8 cellular contexts compared by ENCODE assay signal in genomic region chr15:25862469-25863066, GRCh38. TPM values are rescaled to one million over a fixed set of nuclear protein-coding genes. Genes with fewer than 3 reads are reported as not detected.
DNase-seq lines count a peak whose midpoint lies in the region; ATAC-seq and TF ChIP-seq lines count a peak whose summit lies in the region.

No MANE protein-coding gene starts in this region.

- H3K27ac Mint-ChIP-seq in activated CD8-positive, alpha-beta memory T cell treated with anti-CD3 and anti-CD28 coated beads, Interleukin-2, amount 10 ng/mL, durations not matched to agents 7 days and 5 days: peak overlapping the region; percentile 94

- H3K27me3 ChIP-seq in layer of hippocampus (ENCODE audit: control insufficient read depth, insufficient read depth, low read length): peaks cover 8% of the 10 kb centered on the region

- peak overlapping the region; percentile 96 for H3K4me3 Mint-ChIP-seq in activated CD8-positive, alpha-beta memory T cell treated with anti-CD3 and anti-CD28 coated beads, Interleukin-2, amount 10 ng/mL, durations not matched to agents 7 days and 5 days

- TF ChIP-seq CTCF in astrocyte of the cerebellum (IDR thresholded peaks at IDR 0.05; ENCODE audit: low read depth, low read length, missing control alignments): no peak

- peak; percentile 59 for DNase-seq in activated CD8-positive, alpha-beta memory T cell treated with anti-CD3 and anti-CD28 coated beads, Interleukin-2, amount 10 ng/mL, durations not matched to agents 7 days and 5 days
- DNase-seq in activated CD8-positive, alpha-beta memory T cell treated with anti-CD3 and anti-CD28 coated beads for 24 hours: no peak
- DNase-seq in astrocyte of the cerebellum (ENCODE audit: low read depth) (no peak), pons (ENCODE audit: low spot score) (no peak), NCI-H146 treated with DMSO at 0.1 percent for 48 hours (lab: John Stamatoyannopoulos, UW; ENCODE audit: unreplicated experiment) (no peak), GM19240 (ENCODE audit: insufficient read length, low spot score) (no peak)
- DNase-seq in stimulated activated CD4-positive, alpha-beta T cell treated with anti-CD3 and anti-CD28 coated beads, Interleukin-4, amount 100 ng/mL, for 4 hours: peak; percentile 47 to 61

- in situ Hi-C loops in astrocyte of the cerebellum (cut with HindIII; ENCODE audit: low sequenced_read_pairs): no loop called here

- ATAC-seq in activated CD8-positive, alpha-beta memory T cell treated with anti-CD3 and anti-CD28 coated beads, Interleukin-2, amount 10 ng/mL, durations not matched to agents 7 days and 5 days: peak; percentile 38

- CTCF ChIA-PET in activated CD8-positive, alpha-beta memory T cell treated with anti-CD3 and anti-CD28 coated beads, Interleukin-2, amount 10 ng/mL, durations not matched to agents 7 days and 5 days (lab: Charles Lee): interaction anchor here (1.0 to 3.5 kb wide), 5 partner anchors 12 to 79 kb away, joined by 3 to 18 read pairs (median 6); no protein-coding TSS in a partner anchor

- peaks cover 4% of the 10 kb centered on the region for H3K27me3 Mint-ChIP-seq in activated CD8-positive, alpha-beta memory T cell treated with anti-CD3 and anti-CD28 coated beads, Interleukin-2, amount 10 ng/mL, durations not matched to agents 7 days and 5 days

- peaks cover 32% of the 10 kb centered on the region for H3K4me1 Mint-ChIP-seq in activated CD8-positive, alpha-beta memory T cell treated with anti-CD3 and anti-CD28 coated beads, Interleukin-2, amount 10 ng/mL, durations not matched to agents 7 days and 5 days

- peaks cover 36% of the 10 kb centered on the region for H3K36me3 Mint-ChIP-seq in activated CD8-positive, alpha-beta memory T cell treated with anti-CD3 and anti-CD28 coated beads, Interleukin-2, amount 10 ng/mL, durations not matched to agents 7 days and 5 days

- H3K4me3 ChIP-seq in astrocyte of the cerebellum (ENCODE audit: low read depth, low read length): peak overlapping the region; percentile 54

- H3K27ac ChIP-seq in layer of hippocampus (ENCODE audit: low read depth, low read length): peak overlapping the region; percentile 38

- H3K9me3 Mint-ChIP-seq in activated CD8-positive, alpha-beta memory T cell treated with anti-CD3 and anti-CD28 coated beads, Interleukin-2, amount 10 ng/mL, durations not matched to agents 7 days and 5 days (ENCODE audit: low read depth): no peaks in the 10 kb centered on the region

RNA-seq across cellular contexts. Expression of gene ATP10A, which starts 0.6 kb away (rescaled TPM):
- 10 to 100 TPM; 36.7 to 70.1 TPM for total RNA-seq in activated CD8-positive, alpha-beta memory T cell treated with anti-CD3 and anti-CD28 coated beads, Interleukin-2, amount 10 ng/mL, durations not matched to agents 7 days and 5 days

Comparison
In these comparisons a context has a peak if more than half of its experiments do, and no peak if none do; other contexts are left out.
1. DNase-seq: peak in activated CD8-positive, alpha-beta memory T cell treated with anti-CD3 and anti-CD28 coated beads, Interleukin-2, amount 10 ng/mL, durations not matched to agents 7 days and 5 days (single experiment) and stimulated activated CD4-positive, alpha-beta T cell treated with anti-CD3 and anti-CD28 coated beads, Interleukin-4, amount 100 ng/mL, for 4 hours (2 of 2); none in activated CD8-positive, alpha-beta memory T cell treated with anti-CD3 and anti-CD28 coated beads for 24 hours (single experiment), astrocyte of the cerebellum (single experiment), pons (single experiment), NCI-H146 treated with DMSO at 0.1 percent for 48 hours (single experiment) and GM19240 (single experiment).